12 cellular contexts compared by ENCODE assay signal in genomic region chr11:45106006-45106405, GRCh38. TPM values are rescaled to one million over a fixed set of nuclear protein-coding genes. Genes with fewer than 3 reads are reported as not detected.
DNase-seq lines count a peak whose midpoint lies in the region; ATAC-seq, FAIRE-seq and TF ChIP-seq lines count a peak whose summit lies in the region.
"Had no signal": no experiment of that assay in that cellular context is flagged by ENCODE, and none has a peak within 500 bp of the region (broad histone marks: within the 10 kb centered on the region; RNA-seq: fewer than 3 reads in every experiment).

No MANE protein-coding gene starts in this region.

- H3K4me2 ChIP-seq in hepatocyte, result no peak overlapping the region

- H2AFZ ChIP-seq in hepatocyte, result no peak overlapping the region

- H3K9me2 ChIP-seq in hepatocyte (replicated peaks; ENCODE audit: insufficient read depth), result no peaks in the 10 kb centered on the region

- peak overlapping the region in 1 of 7 donors; percentile 46 for H3K27ac Mint-ChIP-seq in CD14-positive monocyte
- H3K27ac Mint-ChIP-seq: CD8-positive, alpha-beta memory T cell had no signal

- ATAC-seq in HG02623 (IDR thresholded peaks at IDR 0.05; ENCODE audit: unreplicated experiment), result no peak

- H3K27me3 Mint-ChIP-seq in CD14-positive monocyte (ENCODE audit: low read depth in 3 of 3), result peaks cover 3 to 5% (median 4%) of the 10 kb centered on the region in 3 donors

- H3K27me3 ChIP-seq in hepatocyte, result peaks cover under 1% of the 10 kb centered on the region
- H3K27me3 ChIP-seq: BE2C, SJSA1 had no signal

- H3K36me3 ChIP-seq in hepatocyte (replicated peaks; ENCODE audit: insufficient read depth, low read depth), result no peaks in the 10 kb centered on the region
- H3K36me3 ChIP-seq: BE2C, SJSA1 had no signal

- peaks cover 19% of the 10 kb centered on the region for H3K4me1 Mint-ChIP-seq in CD14-positive monocyte

- no peak overlapping the region for H3K4me3 Mint-ChIP-seq in CD14-positive monocyte
- H3K4me3 Mint-ChIP-seq: CD8-positive, alpha-beta memory T cell had no signal

- no peaks in the 10 kb centered on the region for H3K79me2 ChIP-seq in hepatocyte

- H3K4me1 ChIP-seq in hepatocyte (ENCODE audit: insufficient read depth), result peaks cover 24% of the 10 kb centered on the region
- H3K4me1 ChIP-seq: BE2C had no signal

- no peaks in the 10 kb centered on the region for H3K9me3 ChIP-seq in hepatocyte (ENCODE audit: low read depth)
- H3K9me3 ChIP-seq: BE2C, SJSA1 had no signal

- no peaks in the 10 kb centered on the region for H3K36me3 Mint-ChIP-seq in CD14-positive monocyte
- H3K36me3 Mint-ChIP-seq: CD8-positive, alpha-beta memory T cell had no signal

- H3K4me3 ChIP-seq in hepatocyte, result no peak overlapping the region
- H3K4me3 ChIP-seq: K562, SJSA1 had no signal

- TF ChIP-seq CTCF in hepatocyte (IDR thresholded peaks at IDR 0.05; ENCODE audit: poor library complexity), result no peak
- TF ChIP-seq CTCF in CD14-positive monocyte (IDR thresholded peaks at IDR 0.05), result no peak

- no peaks in the 10 kb centered on the region for H4K20me1 ChIP-seq in hepatocyte (ENCODE audit: insufficient read depth, poor library complexity, severe bottlenecking)

- WGBS in hepatocyte (ENCODE audit: low lambda C conversion rate, missing lambda C conversion rate), result 84% methylated on average over 8 of the region's 8 CpGs

- intact Hi-C loops in CD14-positive monocyte (cut with micrococcal nuclease), result no loop called here

- no peaks in the 10 kb centered on the region for H3K9me3 Mint-ChIP-seq in CD14-positive monocyte
- H3K9me3 Mint-ChIP-seq: CD8-positive, alpha-beta memory T cell had no signal

- peak; percentile 44 for DNase-seq in activated effector memory CD4-positive, alpha-beta T cell treated with anti-CD3 and anti-CD28 coated beads, Interleukin-2, amount 50 U/mL, for 16 hours
- no peak for DNase-seq in activated effector memory CD4-positive, alpha-beta T cell treated with Interleukin-2 at 50 U/mL for 16 hours
- DNase-seq in GM12892 (ENCODE audit: insufficient read length) (no peak), hepatocyte (ENCODE audit: low spot score) (peak; percentile 3), CD14-positive monocyte (ENCODE audit: low spot score) (no peak), iPS-NIHi7 (ENCODE audit: extremely low spot score) (no peak)
- DNase-seq: NCI-H1417 treated with DMSO at 0.1 percent for 48 hours had no signal

- no peak overlapping the region for H3K27ac ChIP-seq in hepatocyte
- H3K27ac ChIP-seq: SJSA1 had no signal

- TF ChIP-seq POLR2A in GM12892 (IDR thresholded peaks at IDR 0.05; ENCODE audit: low read depth, low read length), result no peak

- FAIRE-seq in GM12892 (lab: Jason Lieb, UNC), result peak; percentile 9

RNA-seq across cellular contexts. Expression of gene PRDM11, which starts 40.4 kb away (rescaled TPM):
- polyA plus RNA-seq in GM12892 (2012; ENCODE audit: missing spikeins), result 0.32 TPM
- 15.0 and 25.0 TPM in 2 replicates for total RNA-seq in hepatocyte
- polyA plus RNA-seq in hepatocyte, result 8.8 and 11.2 TPM in 2 replicates
- polyA plus RNA-seq in CD14-positive monocyte, result under 1 TPM in 1 of 2 donors, not detected in 1; 0.48 TPM

Comparison
In these comparisons a context has a peak if more than half of its experiments do, and no peak if none do; other contexts are left out.
1. DNase-seq: peak in activated effector memory CD4-positive, alpha-beta T cell treated with anti-CD3 and anti-CD28 coated beads, Interleukin-2, amount 50 U/mL, for 16 hours (single experiment) and hepatocyte (single experiment); none in activated effector memory CD4-positive, alpha-beta T cell treated with Interleukin-2 at 50 U/mL for 16 hours (single experiment), GM12892 (single experiment), CD14-positive monocyte (single experiment) and iPS-NIHi7 (single experiment).